3 cellular contexts compared by ENCODE assay signal in the genomic region with DNA sequence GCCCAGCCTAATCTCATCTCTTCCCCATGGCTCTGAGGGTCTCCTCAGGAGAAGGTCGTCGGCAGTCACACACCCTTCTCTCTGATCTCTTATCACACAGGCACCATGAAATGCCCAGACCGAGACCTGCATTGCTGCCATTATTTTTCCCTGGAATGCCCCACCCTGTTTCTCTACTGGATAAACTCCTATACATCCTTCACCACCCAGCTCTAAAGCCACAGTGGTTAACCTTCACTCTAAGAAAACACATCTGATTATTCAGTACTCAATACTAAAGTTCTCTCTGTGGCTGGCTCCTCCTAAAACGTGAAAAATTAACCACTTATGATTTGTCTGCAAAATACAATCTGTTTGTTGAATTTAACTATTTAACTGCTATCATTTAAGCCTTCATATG.
"Had no signal": no experiment of that assay in that cellular context is flagged by ENCODE, and none has a peak within 500 bp of the region (broad histone marks: within the 10 kb centered on the region; RNA-seq: fewer than 3 reads in every experiment).

No MANE protein-coding gene starts in this region.

- DNase-seq: GDM1, GF-D8 had no signal

- H3K4me3 ChIP-seq: GM12878 had no signal

- ATAC-seq: GM12878 had no signal
